In the genomic region with DNA sequence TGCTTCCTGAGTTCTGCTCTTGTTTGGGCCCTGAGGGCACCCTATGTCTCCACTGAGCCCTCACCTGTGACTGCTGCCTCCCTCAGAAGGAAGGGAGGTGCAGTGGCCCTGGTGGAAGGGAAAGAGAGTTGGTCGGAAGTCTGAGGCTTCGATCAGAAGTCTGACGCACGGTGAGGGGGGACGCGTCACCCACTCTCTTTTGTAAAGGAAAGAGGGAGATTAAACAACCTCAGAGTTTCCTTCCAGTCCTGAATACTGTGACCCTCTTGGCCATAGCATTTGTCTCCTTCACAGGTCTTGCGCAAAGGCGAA, we compare ENCODE assay signal across 2 cellular contexts.
TF ChIP-seq lines count a peak whose summit lies in the region.

No MANE protein-coding gene starts in this region.

TF ChIP-seq in liver, 16 proteins besides CTCF, POLR2A, EP300 and RAD21 (continued from another document):
- TF ChIP-seq ZBTB33 (IDR thresholded peaks at IDR 0.05) (no peak), GABPA (IDR thresholded peaks at IDR 0.05 in 1 of 2, conservative IDR thresholded peaks at IDR 0.05 in 1 of 2) (no peak)

TF ChIP-seq in HepG2, 621 proteins besides CTCF, POLR2A, EP300 and RAD21 (continued from another document):
- TF ChIP-seq, protein P1, sequence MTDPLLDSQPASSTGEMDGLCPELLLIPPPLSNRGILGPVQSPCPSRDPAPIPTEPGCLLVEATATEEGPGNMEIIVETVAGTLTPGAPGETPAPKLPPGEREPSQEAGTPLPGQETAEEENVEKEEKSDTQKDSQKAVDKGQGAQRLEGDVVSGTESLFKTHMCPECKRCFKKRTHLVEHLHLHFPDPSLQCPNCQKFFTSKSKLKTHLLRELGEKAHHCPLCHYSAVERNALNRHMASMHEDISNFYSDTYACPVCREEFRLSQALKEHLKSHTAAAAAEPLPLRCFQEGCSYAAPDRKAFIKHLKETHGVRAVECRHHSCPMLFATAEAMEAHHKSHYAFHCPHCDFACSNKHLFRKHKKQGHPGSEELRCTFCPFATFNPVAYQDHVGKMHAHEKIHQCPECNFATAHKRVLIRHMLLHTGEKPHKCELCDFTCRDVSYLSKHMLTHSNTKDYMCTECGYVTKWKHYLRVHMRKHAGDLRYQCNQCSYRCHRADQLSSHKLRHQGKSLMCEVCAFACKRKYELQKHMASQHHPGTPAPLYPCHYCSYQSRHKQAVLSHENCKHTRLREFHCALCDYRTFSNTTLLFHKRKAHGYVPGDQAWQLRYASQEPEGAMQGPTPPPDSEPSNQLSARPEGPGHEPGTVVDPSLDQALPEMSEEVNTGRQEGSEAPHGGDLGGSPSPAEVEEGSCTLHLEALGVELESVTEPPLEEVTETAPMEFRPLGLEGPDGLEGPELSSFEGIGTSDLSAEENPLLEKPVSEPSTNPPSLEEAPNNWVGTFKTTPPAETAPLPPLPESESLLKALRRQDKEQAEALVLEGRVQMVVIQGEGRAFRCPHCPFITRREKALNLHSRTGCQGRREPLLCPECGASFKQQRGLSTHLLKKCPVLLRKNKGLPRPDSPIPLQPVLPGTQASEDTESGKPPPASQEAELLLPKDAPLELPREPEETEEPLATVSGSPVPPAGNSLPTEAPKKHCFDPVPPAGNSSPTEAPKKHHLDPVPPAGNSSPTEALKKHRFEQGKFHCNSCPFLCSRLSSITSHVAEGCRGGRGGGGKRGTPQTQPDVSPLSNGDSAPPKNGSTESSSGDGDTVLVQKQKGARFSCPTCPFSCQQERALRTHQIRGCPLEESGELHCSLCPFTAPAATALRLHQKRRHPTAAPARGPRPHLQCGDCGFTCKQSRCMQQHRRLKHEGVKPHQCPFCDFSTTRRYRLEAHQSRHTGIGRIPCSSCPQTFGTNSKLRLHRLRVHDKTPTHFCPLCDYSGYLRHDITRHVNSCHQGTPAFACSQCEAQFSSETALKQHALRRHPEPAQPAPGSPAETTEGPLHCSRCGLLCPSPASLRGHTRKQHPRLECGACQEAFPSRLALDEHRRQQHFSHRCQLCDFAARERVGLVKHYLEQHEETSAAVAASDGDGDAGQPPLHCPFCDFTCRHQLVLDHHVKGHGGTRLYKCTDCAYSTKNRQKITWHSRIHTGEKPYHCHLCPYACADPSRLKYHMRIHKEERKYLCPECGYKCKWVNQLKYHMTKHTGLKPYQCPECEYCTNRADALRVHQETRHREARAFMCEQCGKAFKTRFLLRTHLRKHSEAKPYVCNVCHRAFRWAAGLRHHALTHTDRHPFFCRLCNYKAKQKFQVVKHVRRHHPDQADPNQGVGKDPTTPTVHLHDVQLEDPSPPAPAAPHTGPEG (CRISPR knock-in tag; IDR thresholded peaks at IDR 0.05): no peak
- TF ChIP-seq ZNF530 (CRISPR knock-in tag; IDR thresholded peaks at IDR 0.05; ENCODE audit: low read depth): no peak
- TF ChIP-seq SUZ12 (IDR thresholded peaks at IDR 0.05; ENCODE audit: low read depth, low read length): no peak
- TF ChIP-seq ZNF879 (CRISPR knock-in tag; IDR thresholded peaks at IDR 0.05): no peak
- no peak for TF ChIP-seq ZBTB43 (CRISPR knock-in tag; conservative IDR thresholded peaks at IDR 0.05)
- no peak for TF ChIP-seq HIC2 (CRISPR knock-in tag; IDR thresholded peaks at IDR 0.05; ENCODE audit: low read depth)
- TF ChIP-seq ZFP36 (IDR thresholded peaks at IDR 0.05; ENCODE audit: borderline replicate concordance, low read depth, low read length, partially characterized antibody): no peak
- TF ChIP-seq ZNF607 (CRISPR knock-in tag; IDR thresholded peaks at IDR 0.05; ENCODE audit: borderline replicate concordance): no peak
- TF ChIP-seq MYC (CRISPR knock-in tag; IDR thresholded peaks at IDR 0.05; ENCODE audit: borderline replicate concordance): no peak
- TF ChIP-seq, protein P2, sequence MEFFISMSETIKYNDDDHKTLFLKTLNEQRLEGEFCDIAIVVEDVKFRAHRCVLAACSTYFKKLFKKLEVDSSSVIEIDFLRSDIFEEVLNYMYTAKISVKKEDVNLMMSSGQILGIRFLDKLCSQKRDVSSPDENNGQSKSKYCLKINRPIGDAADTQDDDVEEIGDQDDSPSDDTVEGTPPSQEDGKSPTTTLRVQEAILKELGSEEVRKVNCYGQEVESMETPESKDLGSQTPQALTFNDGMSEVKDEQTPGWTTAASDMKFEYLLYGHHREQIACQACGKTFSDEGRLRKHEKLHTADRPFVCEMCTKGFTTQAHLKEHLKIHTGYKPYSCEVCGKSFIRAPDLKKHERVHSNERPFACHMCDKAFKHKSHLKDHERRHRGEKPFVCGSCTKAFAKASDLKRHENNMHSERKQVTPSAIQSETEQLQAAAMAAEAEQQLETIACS (CRISPR knock-in tag; IDR thresholded peaks at IDR 0.05): no peak
- TF ChIP-seq ZSCAN25 (CRISPR knock-in tag; IDR thresholded peaks at IDR 0.05): no peak
- TF ChIP-seq HNRNPH1 (optimal IDR thresholded peaks at IDR 0.05; ENCODE audit: low read depth, low read length): no peak
- TF ChIP-seq XRCC5 (optimal IDR thresholded peaks at IDR 0.05; ENCODE audit: low read length): no peak
- TF ChIP-seq, protein P3, sequence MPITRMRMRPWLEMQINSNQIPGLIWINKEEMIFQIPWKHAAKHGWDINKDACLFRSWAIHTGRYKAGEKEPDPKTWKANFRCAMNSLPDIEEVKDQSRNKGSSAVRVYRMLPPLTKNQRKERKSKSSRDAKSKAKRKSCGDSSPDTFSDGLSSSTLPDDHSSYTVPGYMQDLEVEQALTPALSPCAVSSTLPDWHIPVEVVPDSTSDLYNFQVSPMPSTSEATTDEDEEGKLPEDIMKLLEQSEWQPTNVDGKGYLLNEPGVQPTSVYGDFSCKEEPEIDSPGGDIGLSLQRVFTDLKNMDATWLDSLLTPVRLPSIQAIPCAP (CRISPR knock-in tag; IDR thresholded peaks at IDR 0.05; ENCODE audit: low read depth): no peak
- no peak for TF ChIP-seq SKIL (CRISPR knock-in tag; IDR thresholded peaks at IDR 0.05; ENCODE audit: borderline replicate concordance)
- TF ChIP-seq ZNF367 (CRISPR knock-in tag; IDR thresholded peaks at IDR 0.05; ENCODE audit: borderline replicate concordance): no peak
- no peak for TF ChIP-seq ZBTB8A (CRISPR knock-in tag; IDR thresholded peaks at IDR 0.05; ENCODE audit: borderline replicate concordance, low read depth)
- TF ChIP-seq SP2 (CRISPR knock-in tag; IDR thresholded peaks at IDR 0.05): no peak
